In genomic region chr5:76081811-76082783, GRCh38 we compare ENCODE assay signal across 10 cellular contexts. TPM values are rescaled to one million over a fixed set of nuclear protein-coding genes. Genes with fewer than 3 reads are reported as not detected.
DNase-seq lines count a peak whose midpoint lies in the region; ATAC-seq and TF ChIP-seq lines count a peak whose summit lies in the region.
"Had no signal": no experiment of that assay in that cellular context is flagged by ENCODE, and none has a peak within 500 bp of the region (broad histone marks: within the 10 kb centered on the region; RNA-seq: fewer than 3 reads in every experiment).

No MANE protein-coding gene starts in this region.

- H3K9me3 Mint-ChIP-seq in Caco-2 (ENCODE audit: unreplicated experiment): no peaks in the 10 kb centered on the region

- BruUV-seq in Caco-2 (replicated peaks; lab: Mats Ljungman, UMichigan): no TSS peak

- H3K9ac ChIP-seq in mesendoderm (ENCODE audit: low read length): no peak overlapping the region

- no peaks in the 10 kb centered on the region for H3K79me2 ChIP-seq in mesendoderm (ENCODE audit: control insufficient read depth, insufficient read depth, low read length)

- CTCF ChIA-PET in Caco-2 (lab: Charles Lee): no interaction called here

- H3K36me3 Mint-ChIP-seq in Caco-2 (ENCODE audit: insufficient read depth, unreplicated experiment): no peaks in the 10 kb centered on the region

- H3K4ac ChIP-seq in mesendoderm (ENCODE audit: low read depth, low read length): no peak overlapping the region

- no peaks in the 10 kb centered on the region for H3K79me1 ChIP-seq in mesendoderm (ENCODE audit: low read length)

- no peak overlapping the region for H2AK5ac ChIP-seq in mesendoderm (ENCODE audit: low read length)

- no peak overlapping the region for H3K4me3 Mint-ChIP-seq in Caco-2 (ENCODE audit: unreplicated experiment)

- H3K4me1 Mint-ChIP-seq in Caco-2 (ENCODE audit: low read depth, unreplicated experiment): peaks cover 8% of the 10 kb centered on the region

- peaks cover 46% of the 10 kb centered on the region for H3K27me3 Mint-ChIP-seq in Caco-2 (ENCODE audit: insufficient read depth, unreplicated experiment)

- H3K9me3 ChIP-seq in right cardiac atrium (ENCODE audit: control insufficient read depth, low read length) (no peaks in the 10 kb centered on the region), ascending aorta (no peaks in the 10 kb centered on the region), Caco-2 (no peaks in the 10 kb centered on the region)
- H3K9me3 ChIP-seq: prostate gland had no signal

- H3K27ac ChIP-seq in right cardiac atrium (ENCODE audit: low read length) (no peak overlapping the region), ascending aorta (no peak overlapping the region), mesendoderm (ENCODE audit: low read depth, low read length) (no peak overlapping the region), brain microvascular endothelial cell (no peak overlapping the region)
- H3K27ac ChIP-seq: prostate gland had no signal

- no peak overlapping the region for H3K27ac Mint-ChIP-seq in Caco-2 (ENCODE audit: unreplicated experiment)

- peak overlapping the region; percentile 67 for H3K4me2 ChIP-seq in mesendoderm (ENCODE audit: low read length)

- H3K23ac ChIP-seq in mesendoderm (ENCODE audit: low read length): peak overlapping the region; percentile 48

- H3K4me1 ChIP-seq in right cardiac atrium (ENCODE audit: control insufficient read depth, insufficient read depth, low read length) (peaks cover 4% of the 10 kb centered on the region), ascending aorta (peaks cover 0 to 5% of the 10 kb centered on the region in 2 donors), mesendoderm (ENCODE audit: control insufficient read depth, low read depth, low read length) (no peaks in the 10 kb centered on the region), Caco-2 (peaks cover 15% of the 10 kb centered on the region; the same call in 1 of the 2 replicates)

- intact Hi-C loops in right cardiac atrium (cut with DNase I): no loop called here
- intact Hi-C loops in left cardiac atrium (cut with DNase I): no loop called here
- intact Hi-C loops in ascending aorta (cut with DNase I): no loop called here
- intact Hi-C loops in Caco-2 (cut with micrococcal nuclease; ENCODE audit: unreplicated experiment): no loop called here

- 3% methylated on average over 45 of the region's 45 CpGs for WGBS in right cardiac atrium
- whole genome bisulfite sequencing in mesendoderm (ENCODE audit: extremely low coverage, insufficient coverage, low lambda C conversion rate): no CpG with 5 or more reads among the region's 45 CpGs

- no peak overlapping the region for H4K8ac ChIP-seq in mesendoderm (ENCODE audit: low read depth, low read length)

- H3K36me3 ChIP-seq in ascending aorta (no peaks in the 10 kb centered on the region), mesendoderm (ENCODE audit: control insufficient read depth, insufficient read depth, low read length) (no peaks in the 10 kb centered on the region), brain microvascular endothelial cell (replicated peaks) (no peaks in the 10 kb centered on the region), Caco-2 (ENCODE audit: control insufficient read depth, insufficient read depth, low read length) (no peaks in the 10 kb centered on the region)
- H3K36me3 ChIP-seq: prostate gland had no signal

- no peak overlapping the region for H3K18ac ChIP-seq in mesendoderm (ENCODE audit: low read length)

- H3K27me3 ChIP-seq in right cardiac atrium (ENCODE audit: control insufficient read depth, insufficient read depth) (peaks cover 7% of the 10 kb centered on the region), ascending aorta (no peaks in the 10 kb centered on the region), mesendoderm (ENCODE audit: insufficient read depth, low read length, poor library complexity) (peaks cover 34% of the 10 kb centered on the region), brain microvascular endothelial cell (replicated peaks) (peaks cover 50% of the 10 kb centered on the region), Caco-2 (replicated peaks; ENCODE audit: control insufficient read depth, insufficient read depth, low read length) (no peaks in the 10 kb centered on the region; the same call in none of the 2 replicates)

- no peak overlapping the region for H2BK5ac ChIP-seq in mesendoderm (ENCODE audit: low read length)

- in situ Hi-C loops in brain microvascular endothelial cell (cut with HindIII; ENCODE audit: low pct_ligation_motif_present, low sequenced_read_pairs): no loop called here

- H3K4me3 ChIP-seq in right cardiac atrium (ENCODE audit: low read length): no peak overlapping the region
- H3K4me3 ChIP-seq in ascending aorta: peak overlapping the region; percentile 39 to 49
- no peak overlapping the region for H3K4me3 ChIP-seq in mesendoderm (ENCODE audit: low read length)
- H3K4me3 ChIP-seq in brain microvascular endothelial cell (ENCODE audit: low read depth, low read length): no peak overlapping the region
- H3K4me3 ChIP-seq in Caco-2 (ENCODE audit: low read depth, low read length): no peak overlapping the region

- ATAC-seq in right cardiac atrium: no peak
- ATAC-seq in left cardiac atrium: no peak

- no peak overlapping the region for H4K5ac ChIP-seq in mesendoderm (ENCODE audit: low read length)

- TF ChIP-seq CTCF in ascending aorta (IDR thresholded peaks at IDR 0.05) (no peak), brain microvascular endothelial cell (IDR thresholded peaks at IDR 0.05; ENCODE audit: low read depth, low read length, missing control alignments) (no peak), Caco-2 (IDR thresholded peaks at IDR 0.05; ENCODE audit: insufficient read depth in 1 of 2, low read depth in 1 of 2, low read length in 1 of 2, severe bottlenecking in 1 of 2, unreplicated experiment in 1 of 2) (no peak)

- POLR2A ChIA-PET in Caco-2 (lab: Charles Lee): no interaction called here

- peak overlapping the region; percentile 53 for H3K56ac ChIP-seq in mesendoderm (ENCODE audit: low read length)

- H2BK15ac ChIP-seq in mesendoderm (replicated peaks; ENCODE audit: low read depth): no peak overlapping the region

- DNase-seq in right cardiac atrium (peak in 2 of 3 donors; percentile 13 to 32), left cardiac atrium (no peak), ascending aorta (ENCODE audit: low spot score in 2 of 2) (no peak), mesendoderm (peak; percentile 5), DMS79 treated with DMSO at 0.1 percent for 48 hours (lab: John Stamatoyannopoulos, UW) (no peak), brain microvascular endothelial cell (no peak), Caco-2 (no peak), Ammon's horn (ENCODE audit: low spot score) (no peak)
- DNase-seq: NCI-H2029 had no signal

- H2BK120ac ChIP-seq in mesendoderm (ENCODE audit: low read depth, low read length): no peak overlapping the region

RNA-seq across cellular contexts. Expression of gene SV2C, which starts 1.1 kb away (rescaled TPM):
- total RNA-seq in right cardiac atrium: under 1 TPM in 3 of 4 donors, not detected in 1; 0.09 to 0.88 (median 0.14) TPM
- polyA plus RNA-seq in right cardiac atrium: 0.02 TPM
- total RNA-seq in left cardiac atrium: under 1 TPM in 1 of 2 donors, not detected in 1; 0.06 TPM
- not detected for total RNA-seq in ascending aorta
- polyA plus RNA-seq in mesendoderm (2013, experiment 1 of 2): 0.03 TPM
- 0.01 TPM for polyA plus RNA-seq in mesendoderm (2013, experiment 2 of 2)
- total RNA-seq in Caco-2 (2022): not detected in 2 replicates

Comparison
In these comparisons a context has a peak if more than half of its experiments do, and no peak if none do; other contexts are left out.
1. DNase-seq: peak in right cardiac atrium (2 of 3) and mesendoderm (single experiment); none in left cardiac atrium (single experiment), ascending aorta (0 of 2), DMS79 treated with DMSO at 0.1 percent for 48 hours (single experiment), brain microvascular endothelial cell (single experiment), Caco-2 (0 of 2) and Ammon's horn (single experiment).
2. H3K4me3 ChIP-seq: peak in ascending aorta (2 of 2); none in right cardiac atrium (single experiment), mesendoderm (single experiment), brain microvascular endothelial cell (single experiment) and Caco-2 (single experiment).